ENCODE assay signal across 2 cellular contexts in the genomic region with DNA sequence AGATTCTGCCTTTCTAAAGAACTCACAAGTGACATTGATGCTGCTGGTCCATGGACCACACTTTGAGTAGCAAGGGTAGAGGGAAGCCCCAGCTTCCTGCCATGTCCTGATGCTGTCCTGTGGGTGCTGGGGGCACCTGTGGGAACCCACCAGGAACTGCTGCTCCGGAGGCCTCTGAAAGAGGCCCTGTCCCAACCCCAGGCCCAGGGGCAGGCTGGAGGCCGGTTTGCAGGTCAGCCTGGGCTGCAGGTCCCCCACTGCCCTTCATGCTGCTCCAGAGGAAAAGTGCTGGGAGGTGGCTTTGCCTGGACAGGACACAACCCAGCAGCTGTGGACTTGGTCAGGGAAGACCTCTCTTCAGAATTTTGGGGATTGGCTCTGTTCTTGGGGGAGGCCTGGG.
TF ChIP-seq lines count a peak whose summit lies in the region.

No MANE protein-coding gene starts in this region.

TF ChIP-seq in A549, 52 proteins besides CTCF, POLR2A, EP300 and RAD21:
- TF ChIP-seq NFE2L2 (conservative IDR thresholded peaks at IDR 0.05; ENCODE audit: low read length) (no peak), FOSL2 (IDR thresholded peaks at IDR 0.05) (no peak), FOSL2 (CRISPR knock-in tag; IDR thresholded peaks at IDR 0.05) (no peak), JUN (IDR thresholded peaks at IDR 0.05) (no peak), PBX3 (IDR thresholded peaks at IDR 0.05) (no peak), ATOH8 (CRISPR knock-in tag; IDR thresholded peaks at IDR 0.05; ENCODE audit: low read depth) (no peak), FOSB (CRISPR knock-in tag; IDR thresholded peaks at IDR 0.05) (no peak), CHD2 (IDR thresholded peaks at IDR 0.05; ENCODE audit: low read length, partially characterized antibody) (no peak), BHLHE40 (IDR thresholded peaks at IDR 0.05; ENCODE audit: low read depth, low read length) (no peak), KDM1A (IDR thresholded peaks at IDR 0.05; ENCODE audit: low read depth) (no peak), JUNB (IDR thresholded peaks at IDR 0.05) (no peak), ESRRA (IDR thresholded peaks at IDR 0.05; ENCODE audit: borderline replicate concordance, low read length) (no peak), KDM5A (IDR thresholded peaks at IDR 0.05) (no peak), REST (IDR thresholded peaks at IDR 0.05) (no peak), NR3C1 (IDR thresholded peaks at IDR 0.05) (no peak), SMC3 (IDR thresholded peaks at IDR 0.05) (no peak), MAFK (IDR thresholded peaks at IDR 0.05; ENCODE audit: partially characterized antibody) (no peak), PHF8 (IDR thresholded peaks at IDR 0.05; ENCODE audit: borderline replicate concordance, low read depth) (no peak), MAZ (IDR thresholded peaks at IDR 0.05; ENCODE audit: borderline replicate concordance, low read depth, low read length) (no peak), EHF (CRISPR knock-in tag; IDR thresholded peaks at IDR 0.05) (no peak)
- TF ChIP-seq, protein P1, sequence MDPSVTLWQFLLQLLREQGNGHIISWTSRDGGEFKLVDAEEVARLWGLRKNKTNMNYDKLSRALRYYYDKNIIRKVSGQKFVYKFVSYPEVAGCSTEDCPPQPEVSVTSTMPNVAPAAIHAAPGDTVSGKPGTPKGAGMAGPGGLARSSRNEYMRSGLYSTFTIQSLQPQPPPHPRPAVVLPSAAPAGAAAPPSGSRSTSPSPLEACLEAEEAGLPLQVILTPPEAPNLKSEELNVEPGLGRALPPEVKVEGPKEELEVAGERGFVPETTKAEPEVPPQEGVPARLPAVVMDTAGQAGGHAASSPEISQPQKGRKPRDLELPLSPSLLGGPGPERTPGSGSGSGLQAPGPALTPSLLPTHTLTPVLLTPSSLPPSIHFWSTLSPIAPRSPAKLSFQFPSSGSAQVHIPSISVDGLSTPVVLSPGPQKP (IDR thresholded peaks at IDR 0.05; ENCODE audit: low read depth, low read length), result no peak

TF ChIP-seq in HCT116, 20 proteins besides CTCF, POLR2A, EP300 and RAD21:
- TF ChIP-seq YY1 (IDR thresholded peaks at IDR 0.05; ENCODE audit: extremely low read depth, insufficient replicate concordance, low read depth, low read length), result no peak
- TF ChIP-seq POLR2AphosphoS5 (IDR thresholded peaks at IDR 0.05; ENCODE audit: low read depth, low read length), result no peak
TF ChIP-seq in HCT116: peak in this region for 0.
